1 cellular context compared by ENCODE assay signal in the genomic region with DNA sequence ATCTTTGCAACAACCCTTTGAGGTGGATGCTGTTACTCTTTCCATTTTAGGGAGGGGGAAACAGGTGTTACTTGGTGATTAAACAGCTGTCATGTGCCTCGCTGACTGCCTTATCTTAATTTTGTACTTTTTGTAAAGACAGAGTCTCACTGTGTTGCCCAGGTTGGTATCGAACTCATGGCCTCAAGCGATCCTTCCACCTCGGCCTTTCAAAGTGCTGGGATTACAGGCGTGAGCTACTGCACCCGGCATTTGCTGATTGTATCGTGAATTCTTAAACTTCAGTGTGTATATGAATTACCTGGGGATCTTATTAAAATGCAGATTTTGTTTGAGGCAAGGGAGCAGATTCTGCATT.
A peak's percentile ranks its signal among the peaks of the same experiment; 100 is the strongest.
TF ChIP-seq lines count a peak whose summit lies in the region.

No MANE protein-coding gene starts in this region.

TF ChIP-seq in K562, 482 proteins besides CTCF, POLR2A, EP300 and RAD21:
- TF ChIP-seq CC2D1A (IDR thresholded peaks at IDR 0.05) = 0 out of 2 replicates have a peak, but pooled peaks have one; percentile 9
- TF ChIP-seq, protein P1, sequence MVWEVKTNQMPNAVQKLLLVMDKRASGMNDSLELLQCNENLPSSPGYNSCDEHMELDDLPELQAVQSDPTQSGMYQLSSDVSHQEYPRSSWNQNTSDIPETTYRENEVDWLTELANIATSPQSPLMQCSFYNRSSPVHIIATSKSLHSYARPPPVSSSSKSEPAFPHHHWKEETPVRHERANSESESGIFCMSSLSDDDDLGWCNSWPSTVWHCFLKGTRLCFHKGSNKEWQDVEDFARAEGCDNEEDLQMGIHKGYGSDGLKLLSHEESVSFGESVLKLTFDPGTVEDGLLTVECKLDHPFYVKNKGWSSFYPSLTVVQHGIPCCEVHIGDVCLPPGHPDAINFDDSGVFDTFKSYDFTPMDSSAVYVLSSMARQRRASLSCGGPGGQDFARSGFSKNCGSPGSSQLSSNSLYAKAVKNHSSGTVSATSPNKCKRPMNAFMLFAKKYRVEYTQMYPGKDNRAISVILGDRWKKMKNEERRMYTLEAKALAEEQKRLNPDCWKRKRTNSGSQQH (CRISPR knock-in tag; IDR thresholded peaks at IDR 0.05) = no peak
- peak; percentile 2 for TF ChIP-seq MEIS2 (IDR thresholded peaks at IDR 0.05; ENCODE audit: partially characterized antibody)
- TF ChIP-seq, protein P2, sequence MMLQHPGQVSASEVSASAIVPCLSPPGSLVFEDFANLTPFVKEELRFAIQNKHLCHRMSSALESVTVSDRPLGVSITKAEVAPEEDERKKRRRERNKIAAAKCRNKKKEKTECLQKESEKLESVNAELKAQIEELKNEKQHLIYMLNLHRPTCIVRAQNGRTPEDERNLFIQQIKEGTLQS (IDR thresholded peaks at IDR 0.05) = no peak
- TF ChIP-seq, protein P2 (CRISPR knock-in tag; conservative IDR thresholded peaks at IDR 0.05) = no peak
- no peak for TF ChIP-seq ZNF175 (CRISPR knock-in tag; IDR thresholded peaks at IDR 0.05; ENCODE audit: low read depth)
- no peak for TF ChIP-seq ZNF12 (CRISPR knock-in tag; IDR thresholded peaks at IDR 0.05)
- TF ChIP-seq GATAD2A (IDR thresholded peaks at IDR 0.05) = no peak
- no peak for TF ChIP-seq HMG20A (CRISPR knock-in tag; conservative IDR thresholded peaks at IDR 0.05)
- 0 out of 2 replicates have a peak, but pooled peaks have one; percentile 43 for TF ChIP-seq ARID1B (IDR thresholded peaks at IDR 0.05)
- TF ChIP-seq, protein P3, sequence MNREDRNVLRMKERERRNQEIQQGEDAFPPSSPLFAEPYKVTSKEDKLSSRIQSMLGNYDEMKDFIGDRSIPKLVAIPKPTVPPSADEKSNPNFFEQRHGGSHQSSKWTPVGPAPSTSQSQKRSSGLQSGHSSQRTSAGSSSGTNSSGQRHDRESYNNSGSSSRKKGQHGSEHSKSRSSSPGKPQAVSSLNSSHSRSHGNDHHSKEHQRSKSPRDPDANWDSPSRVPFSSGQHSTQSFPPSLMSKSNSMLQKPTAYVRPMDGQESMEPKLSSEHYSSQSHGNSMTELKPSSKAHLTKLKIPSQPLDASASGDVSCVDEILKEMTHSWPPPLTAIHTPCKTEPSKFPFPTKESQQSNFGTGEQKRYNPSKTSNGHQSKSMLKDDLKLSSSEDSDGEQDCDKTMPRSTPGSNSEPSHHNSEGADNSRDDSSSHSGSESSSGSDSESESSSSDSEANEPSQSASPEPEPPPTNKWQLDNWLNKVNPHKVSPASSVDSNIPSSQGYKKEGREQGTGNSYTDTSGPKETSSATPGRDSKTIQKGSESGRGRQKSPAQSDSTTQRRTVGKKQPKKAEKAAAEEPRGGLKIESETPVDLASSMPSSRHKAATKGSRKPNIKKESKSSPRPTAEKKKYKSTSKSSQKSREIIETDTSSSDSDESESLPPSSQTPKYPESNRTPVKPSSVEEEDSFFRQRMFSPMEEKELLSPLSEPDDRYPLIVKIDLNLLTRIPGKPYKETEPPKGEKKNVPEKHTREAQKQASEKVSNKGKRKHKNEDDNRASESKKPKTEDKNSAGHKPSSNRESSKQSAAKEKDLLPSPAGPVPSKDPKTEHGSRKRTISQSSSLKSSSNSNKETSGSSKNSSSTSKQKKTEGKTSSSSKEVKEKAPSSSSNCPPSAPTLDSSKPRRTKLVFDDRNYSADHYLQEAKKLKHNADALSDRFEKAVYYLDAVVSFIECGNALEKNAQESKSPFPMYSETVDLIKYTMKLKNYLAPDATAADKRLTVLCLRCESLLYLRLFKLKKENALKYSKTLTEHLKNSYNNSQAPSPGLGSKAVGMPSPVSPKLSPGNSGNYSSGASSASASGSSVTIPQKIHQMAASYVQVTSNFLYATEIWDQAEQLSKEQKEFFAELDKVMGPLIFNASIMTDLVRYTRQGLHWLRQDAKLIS (CRISPR knock-in tag; IDR thresholded peaks at IDR 0.05) = no peak
- TF ChIP-seq CBX3 (IDR thresholded peaks at IDR 0.05; ENCODE audit: borderline replicate concordance in 1 of 2, low read length in 2 of 2) = no peak
- no peak for TF ChIP-seq ZNF785 (CRISPR knock-in tag; IDR thresholded peaks at IDR 0.05)
- peak in 1 of 2 experiments; percentile 5; a peak in 1 of 4 replicates for TF ChIP-seq SIN3A (IDR thresholded peaks at IDR 0.05; ENCODE audit: borderline replicate concordance in 2 of 2, control insufficient read depth in 1 of 2, low read depth in 2 of 2, low read length in 2 of 2)
- no peak for TF ChIP-seq SREBF2 (CRISPR knock-in tag; IDR thresholded peaks at IDR 0.05)
- TF ChIP-seq ZNF121 (CRISPR knock-in tag; conservative IDR thresholded peaks at IDR 0.05) = peak; percentile 73
- TF ChIP-seq CBFA2T3 (IDR thresholded peaks at IDR 0.05) = peak; percentile 66
- TF ChIP-seq ZNF124 (CRISPR knock-in tag; IDR thresholded peaks at IDR 0.05) = no peak
- TF ChIP-seq CHCHD3 (CRISPR knock-in tag; IDR thresholded peaks at IDR 0.05) = no peak
- TF ChIP-seq ZNF764 (CRISPR knock-in tag; IDR thresholded peaks at IDR 0.05; ENCODE audit: low read depth) = no peak
- TF ChIP-seq FIP1L1 (IDR thresholded peaks at IDR 0.05; ENCODE audit: low read depth, low read length, poor library complexity, severe bottlenecking) = no peak
- peak in 1 of 2 experiments; percentile 31; a peak in 1 of 4 replicates for TF ChIP-seq FOXK2 (conservative IDR thresholded peaks at IDR 0.05 in 1 of 2, IDR thresholded peaks at IDR 0.05 in 1 of 2; ENCODE audit: low read depth in 2 of 2)
- peak; percentile 45; the same call in 1 of the 2 replicates for TF ChIP-seq TAL1 (IDR thresholded peaks at IDR 0.05)
- TF ChIP-seq TCF3 (CRISPR knock-in tag; IDR thresholded peaks at IDR 0.05) = peak; percentile 48; the same call in 1 of the 2 replicates
- no peak for TF ChIP-seq GABPB1 (CRISPR knock-in tag; IDR thresholded peaks at IDR 0.05)
- no peak for TF ChIP-seq ZNF263 (CRISPR knock-in tag; IDR thresholded peaks at IDR 0.05; ENCODE audit: borderline replicate concordance)
- no peak for TF ChIP-seq SRSF1 (IDR thresholded peaks at IDR 0.05; ENCODE audit: low read depth, low read length)
- TF ChIP-seq, protein P4, sequence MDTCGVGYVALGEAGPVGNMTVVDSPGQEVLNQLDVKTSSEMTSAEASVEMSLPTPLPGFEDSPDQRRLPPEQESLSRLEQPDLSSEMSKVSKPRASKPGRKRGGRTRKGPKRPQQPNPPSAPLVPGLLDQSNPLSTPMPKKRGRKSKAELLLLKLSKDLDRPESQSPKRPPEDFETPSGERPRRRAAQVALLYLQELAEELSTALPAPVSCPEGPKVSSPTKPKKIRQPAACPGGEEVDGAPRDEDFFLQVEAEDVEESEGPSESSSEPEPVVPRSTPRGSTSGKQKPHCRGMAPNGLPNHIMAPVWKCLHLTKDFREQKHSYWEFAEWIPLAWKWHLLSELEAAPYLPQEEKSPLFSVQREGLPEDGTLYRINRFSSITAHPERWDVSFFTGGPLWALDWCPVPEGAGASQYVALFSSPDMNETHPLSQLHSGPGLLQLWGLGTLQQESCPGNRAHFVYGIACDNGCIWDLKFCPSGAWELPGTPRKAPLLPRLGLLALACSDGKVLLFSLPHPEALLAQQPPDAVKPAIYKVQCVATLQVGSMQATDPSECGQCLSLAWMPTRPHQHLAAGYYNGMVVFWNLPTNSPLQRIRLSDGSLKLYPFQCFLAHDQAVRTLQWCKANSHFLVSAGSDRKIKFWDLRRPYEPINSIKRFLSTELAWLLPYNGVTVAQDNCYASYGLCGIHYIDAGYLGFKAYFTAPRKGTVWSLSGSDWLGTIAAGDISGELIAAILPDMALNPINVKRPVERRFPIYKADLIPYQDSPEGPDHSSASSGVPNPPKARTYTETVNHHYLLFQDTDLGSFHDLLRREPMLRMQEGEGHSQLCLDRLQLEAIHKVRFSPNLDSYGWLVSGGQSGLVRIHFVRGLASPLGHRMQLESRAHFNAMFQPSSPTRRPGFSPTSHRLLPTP (IDR thresholded peaks at IDR 0.05; ENCODE audit: borderline replicate concordance, extremely low read depth, insufficient read length) = peak; percentile 64
- TF ChIP-seq STAG1 (CRISPR knock-in tag; IDR thresholded peaks at IDR 0.05; ENCODE audit: borderline replicate concordance) = no peak
- TF ChIP-seq SMARCC2 (IDR thresholded peaks at IDR 0.05; ENCODE audit: low read depth) = peak; percentile 11; the same call in 1 of the 2 replicates
- peak; percentile 58 for TF ChIP-seq CBFA2T2 (conservative IDR thresholded peaks at IDR 0.05)
- TF ChIP-seq, protein P5, sequence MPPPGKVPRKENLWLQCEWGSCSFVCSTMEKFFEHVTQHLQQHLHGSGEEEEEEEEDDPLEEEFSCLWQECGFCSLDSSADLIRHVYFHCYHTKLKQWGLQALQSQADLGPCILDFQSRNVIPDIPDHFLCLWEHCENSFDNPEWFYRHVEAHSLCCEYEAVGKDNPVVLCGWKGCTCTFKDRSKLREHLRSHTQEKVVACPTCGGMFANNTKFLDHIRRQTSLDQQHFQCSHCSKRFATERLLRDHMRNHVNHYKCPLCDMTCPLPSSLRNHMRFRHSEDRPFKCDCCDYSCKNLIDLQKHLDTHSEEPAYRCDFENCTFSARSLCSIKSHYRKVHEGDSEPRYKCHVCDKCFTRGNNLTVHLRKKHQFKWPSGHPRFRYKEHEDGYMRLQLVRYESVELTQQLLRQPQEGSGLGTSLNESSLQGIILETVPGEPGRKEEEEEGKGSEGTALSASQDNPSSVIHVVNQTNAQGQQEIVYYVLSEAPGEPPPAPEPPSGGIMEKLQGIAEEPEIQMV (tag; conservative IDR thresholded peaks at IDR 0.05; ENCODE audit: low read depth) = no peak
- 0 out of 4 replicates have a peak, but pooled peaks of 1 of the 2 experiments have one; percentile 27 for TF ChIP-seq KDM1A (IDR thresholded peaks at IDR 0.05)
- no peak for TF ChIP-seq ZNF561 (CRISPR knock-in tag; conservative IDR thresholded peaks at IDR 0.05)
- TF ChIP-seq NFATC3 (IDR thresholded peaks at IDR 0.05) = peak; percentile 63; the same call in 1 of the 2 replicates
- no peak for TF ChIP-seq TSC22D4 (tag; IDR thresholded peaks at IDR 0.05)
- no peak for TF ChIP-seq SP2 (IDR thresholded peaks at IDR 0.05; ENCODE audit: extremely low read depth, low read depth, low read length, poor library complexity, severe bottlenecking)
- TF ChIP-seq MCM2 (IDR thresholded peaks at IDR 0.05; ENCODE audit: low read depth) = no peak
- 0 out of 2 replicates have a peak, but pooled peaks have one; percentile 32 for TF ChIP-seq TEAD4 (IDR thresholded peaks at IDR 0.05; ENCODE audit: low read length)
- no peak for TF ChIP-seq TEAD4 (CRISPR knock-in tag; IDR thresholded peaks at IDR 0.05; ENCODE audit: borderline replicate concordance)
- TF ChIP-seq TEAD1 (CRISPR knock-in tag; IDR thresholded peaks at IDR 0.05) = no peak
- TF ChIP-seq IRF2 (CRISPR knock-in tag; IDR thresholded peaks at IDR 0.05) = no peak
- no peak for TF ChIP-seq PRPF4 (IDR thresholded peaks at IDR 0.05; ENCODE audit: insufficient read depth, low read depth, low read length, poor library complexity, severe bottlenecking)
- TF ChIP-seq NCOR1 (IDR thresholded peaks at IDR 0.05) = 0 out of 2 replicates have a peak, but pooled peaks have one; percentile 21
- TF ChIP-seq NBN (IDR thresholded peaks at IDR 0.05; ENCODE audit: low read depth) = 0 out of 2 replicates have a peak, but pooled peaks have one; percentile 62
- TF ChIP-seq ZNF165 (CRISPR knock-in tag; IDR thresholded peaks at IDR 0.05; ENCODE audit: borderline replicate concordance) = no peak
- 0 out of 2 replicates have a peak, but pooled peaks have one; percentile 18 for TF ChIP-seq ADNP (tag; IDR thresholded peaks at IDR 0.05)
